8 cellular contexts compared by ENCODE assay signal in the genomic region with DNA sequence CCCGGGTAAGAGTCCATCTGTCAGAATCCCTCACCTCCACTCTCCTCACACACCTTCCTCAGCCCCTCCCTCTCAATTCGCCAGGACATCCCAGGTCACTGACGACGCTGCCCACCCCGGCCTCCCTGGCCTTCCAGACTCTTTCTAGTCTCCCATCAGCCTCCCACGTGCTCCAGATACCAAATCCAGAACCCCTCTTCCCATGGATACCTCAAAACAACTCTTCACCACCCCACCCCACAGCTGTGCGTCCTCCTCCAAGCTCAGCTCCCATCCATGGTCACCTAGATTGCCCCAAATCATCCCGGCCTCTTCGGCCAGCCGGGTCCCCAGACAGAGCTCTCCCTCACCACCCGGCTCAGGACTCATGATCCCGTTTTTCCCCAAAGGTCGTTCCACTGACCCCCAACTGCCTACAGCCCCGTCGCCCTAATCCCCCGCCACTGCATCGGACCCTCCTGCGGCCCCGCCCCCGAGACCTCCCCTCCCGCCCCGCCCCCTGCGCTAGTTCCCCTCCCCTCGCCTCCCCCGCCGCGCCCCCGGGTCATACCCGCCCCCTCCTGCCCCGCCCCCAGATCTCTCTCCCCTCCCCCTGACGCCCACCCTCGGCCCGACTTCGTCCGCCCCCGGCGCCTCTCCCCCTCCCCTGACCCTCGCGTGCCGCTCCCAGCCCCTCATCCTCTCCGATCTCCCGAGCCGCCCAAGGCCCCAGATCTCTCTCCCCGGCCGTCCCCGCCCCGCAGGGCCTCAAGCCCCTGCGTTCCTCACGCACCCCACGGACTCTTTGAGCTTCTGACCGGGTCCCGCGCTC. TPM values are rescaled to one million over a fixed set of nuclear protein-coding genes. Genes with fewer than 3 reads are reported as not detected.
DNase-seq lines count a peak whose midpoint lies in the region; ATAC-seq lines count a peak whose summit lies in the region.

No MANE protein-coding gene starts in this region.

- intact Hi-C loops in Right ventricle myocardium inferior (cut with DNase I) (no loop called here), cardiac septum (cut with DNase I) (loop anchor here (5.0 kb wide), 1 partner anchor 55 kb away; a partner anchor contains a TSS), left colon (cut with DNase I, micrococcal nuclease) (no loop called here)

- DNase-seq in Right ventricle myocardium inferior (ENCODE audit: missing footprints) (peak; percentile 77), cardiac septum (ENCODE audit: low spot score) (no peak), HUDEP-2 (lab: John Stamatoyannopoulos, UW; ENCODE audit: unreplicated experiment in 76 of 76) (peak in 41 of 76 experiments; percentile 34 to 91 (median 58)), T-helper 2 cell (peak; percentile 2 to 52 (median 35)), left colon (peak in 1 of 2 donors; percentile 51), cerebellar cortex (ENCODE audit: low spot score) (no peak)
- peak in 2 of 3 donors; percentile 22 to 32 for DNase-seq in stimulated activated CD4-positive, alpha-beta T cell treated with anti-CD3 and anti-CD28 coated beads, TNF-alpha, amount 100 ng/mL, for 1 hour (ENCODE audit: low read depth in 3 of 3, low spot score in 1 of 3)

- ATAC-seq in Right ventricle myocardium inferior (peak; percentile 21), left colon (peak; percentile 29)

- H3K27ac ChIP-seq in cingulate gyrus (ENCODE audit: low read depth, low read length): peak overlapping the region; percentile 75

RNA-seq across cellular contexts. Expression of a gene that starts 0.5 kb away (rescaled TPM):
- total RNA-seq in Right ventricle myocardium inferior (119 TPM), cardiac septum (102 TPM), left colon (100 to 1,000 TPM in 1 of 2 donors, 10 to 100 TPM in 1; 90.4 to 104 TPM)

RNA-seq across cellular contexts. Expression of a gene that starts 15.0 kb away (rescaled TPM):
- total RNA-seq in Right ventricle myocardium inferior: 28.2 TPM
- 28.4 TPM for total RNA-seq in cardiac septum
- total RNA-seq in left colon: 10 to 100 TPM; 29.9 to 39.3 TPM

RNA-seq across cellular contexts. Expression of a gene that starts 54.6 kb away (rescaled TPM):
- total RNA-seq in Right ventricle myocardium inferior: 5.9 TPM
- 5.1 TPM for total RNA-seq in cardiac septum
- 10 to 100 TPM in 1 of 2 donors, 1 to 10 TPM in 1; 10.0 to 15.5 TPM for total RNA-seq in left colon

RNA-seq across cellular contexts. Expression of a gene that starts 56.7 kb away (rescaled TPM):
- total RNA-seq in Right ventricle myocardium inferior: 22.0 TPM
- total RNA-seq in cardiac septum: 22.0 TPM
- 10 to 100 TPM; 42.3 to 44.4 TPM for total RNA-seq in left colon

Comparison
In these comparisons a context has a peak if more than half of its experiments do, and no peak if none do; other contexts are left out.
1. DNase-seq: peak in Right ventricle myocardium inferior (single experiment), HUDEP-2 (41 of 76), T-helper 2 cell (5 of 5) and stimulated activated CD4-positive, alpha-beta T cell treated with anti-CD3 and anti-CD28 coated beads, TNF-alpha, amount 100 ng/mL, for 1 hour (2 of 3); none in cardiac septum (single experiment) and cerebellar cortex (single experiment).